Comparison of ENCODE assay signal across 1 cellular context in genomic region chr16:84618428-84619102, GRCh38.
A peak's percentile ranks its signal among the peaks of the same experiment; 100 is the strongest.
TF ChIP-seq lines count a peak whose summit lies in the region.

No MANE protein-coding gene starts in this region.

TF ChIP-seq in HEK293, 187 proteins besides CTCF, POLR2A, EP300 and RAD21 (continued from another document):
- TF ChIP-seq, protein P1, sequence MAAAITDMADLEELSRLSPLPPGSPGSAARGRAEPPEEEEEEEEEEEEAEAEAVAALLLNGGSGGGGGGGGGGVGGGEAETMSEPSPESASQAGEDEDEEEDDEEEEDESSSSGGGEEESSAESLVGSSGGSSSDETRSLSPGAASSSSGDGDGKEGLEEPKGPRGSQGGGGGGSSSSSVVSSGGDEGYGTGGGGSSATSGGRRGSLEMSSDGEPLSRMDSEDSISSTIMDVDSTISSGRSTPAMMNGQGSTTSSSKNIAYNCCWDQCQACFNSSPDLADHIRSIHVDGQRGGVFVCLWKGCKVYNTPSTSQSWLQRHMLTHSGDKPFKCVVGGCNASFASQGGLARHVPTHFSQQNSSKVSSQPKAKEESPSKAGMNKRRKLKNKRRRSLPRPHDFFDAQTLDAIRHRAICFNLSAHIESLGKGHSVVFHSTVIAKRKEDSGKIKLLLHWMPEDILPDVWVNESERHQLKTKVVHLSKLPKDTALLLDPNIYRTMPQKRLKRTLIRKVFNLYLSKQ (tag by site-specific recombination; IDR thresholded peaks at IDR 0.05; ENCODE audit: borderline replicate concordance), result no peak
- TF ChIP-seq ZFHX2 (tag by site-specific recombination; conservative IDR thresholded peaks at IDR 0.05) (peak; percentile 27; the same call in 1 of the 2 replicates), GLIS1 (tag by site-specific recombination; IDR thresholded peaks at IDR 0.05) (peak; percentile 90), ZNF561 (tag by site-specific recombination; IDR thresholded peaks at IDR 0.05; ENCODE audit: borderline replicate concordance) (0 out of 2 replicates have a peak, but pooled peaks have one; percentile 41), GLIS2 (tag by site-specific recombination; IDR thresholded peaks at IDR 0.05) (peak; percentile 42; the same call in 1 of the 2 replicates), ZBTB10 (tag by site-specific recombination; IDR thresholded peaks at IDR 0.05) (no peak), ZNF768 (tag by site-specific recombination; IDR thresholded peaks at IDR 0.05) (no peak), ZNF785 (tag by site-specific recombination; IDR thresholded peaks at IDR 0.05) (0 out of 2 replicates have a peak, but pooled peaks have one; percentile 17), ZXDB (tag by site-specific recombination; IDR thresholded peaks at IDR 0.05) (peak; percentile 61), ZNF121 (tag by site-specific recombination; IDR thresholded peaks at IDR 0.05) (no peak), ZNF660 (tag by site-specific recombination; IDR thresholded peaks at IDR 0.05) (0 out of 2 replicates have a peak, but pooled peaks have one; percentile 25), ZBTB21 (tag by site-specific recombination; IDR thresholded peaks at IDR 0.05) (peak; percentile 26; the same call in 1 of the 2 replicates), WT1 (tag by site-specific recombination; IDR thresholded peaks at IDR 0.05) (peak; percentile 83), ZNF398 (tag by site-specific recombination; IDR thresholded peaks at IDR 0.05) (peak; percentile 97), ZNF610 (tag by site-specific recombination; IDR thresholded peaks at IDR 0.05; ENCODE audit: borderline replicate concordance) (no peak), ZNF48 (tag by site-specific recombination; IDR thresholded peaks at IDR 0.05) (no peak), ZBTB17 (tag by site-specific recombination; IDR thresholded peaks at IDR 0.05) (peak; percentile 36), SP7 (tag by site-specific recombination; IDR thresholded peaks at IDR 0.05) (peak; percentile 48; the same call in 1 of the 2 replicates), ZFP69B (tag by site-specific recombination; IDR thresholded peaks at IDR 0.05) (0 out of 2 replicates have a peak, but pooled peaks have one; percentile 22), SCRT2 (tag by site-specific recombination; IDR thresholded peaks at IDR 0.05) (peak; percentile 44; the same call in 1 of the 2 replicates), ZNF24 (tag by site-specific recombination; IDR thresholded peaks at IDR 0.05) (peak; percentile 99), ZNF366 (tag by site-specific recombination; conservative IDR thresholded peaks at IDR 0.05) (peak; percentile 42), PRDM10 (tag by site-specific recombination; IDR thresholded peaks at IDR 0.05) (peak; percentile 92), ZIC2 (tag by site-specific recombination; IDR thresholded peaks at IDR 0.05) (peak; percentile 64), ATF2 (tag by site-specific recombination; IDR thresholded peaks at IDR 0.05; ENCODE audit: low read depth) (peak; percentile 80), EGR2 (tag by site-specific recombination; IDR thresholded peaks at IDR 0.05; ENCODE audit: low read depth) (peak; percentile 64), ZEB2 (tag by site-specific recombination; IDR thresholded peaks at IDR 0.05) (peak; percentile 38; the same call in 1 of the 2 replicates), ZNF132 (tag by site-specific recombination; IDR thresholded peaks at IDR 0.05; ENCODE audit: borderline replicate concordance) (no peak), ZNF629 (tag by site-specific recombination; IDR thresholded peaks at IDR 0.05) (peak; percentile 61; the same call in 1 of the 2 replicates)
- TF ChIP-seq, protein P2, sequence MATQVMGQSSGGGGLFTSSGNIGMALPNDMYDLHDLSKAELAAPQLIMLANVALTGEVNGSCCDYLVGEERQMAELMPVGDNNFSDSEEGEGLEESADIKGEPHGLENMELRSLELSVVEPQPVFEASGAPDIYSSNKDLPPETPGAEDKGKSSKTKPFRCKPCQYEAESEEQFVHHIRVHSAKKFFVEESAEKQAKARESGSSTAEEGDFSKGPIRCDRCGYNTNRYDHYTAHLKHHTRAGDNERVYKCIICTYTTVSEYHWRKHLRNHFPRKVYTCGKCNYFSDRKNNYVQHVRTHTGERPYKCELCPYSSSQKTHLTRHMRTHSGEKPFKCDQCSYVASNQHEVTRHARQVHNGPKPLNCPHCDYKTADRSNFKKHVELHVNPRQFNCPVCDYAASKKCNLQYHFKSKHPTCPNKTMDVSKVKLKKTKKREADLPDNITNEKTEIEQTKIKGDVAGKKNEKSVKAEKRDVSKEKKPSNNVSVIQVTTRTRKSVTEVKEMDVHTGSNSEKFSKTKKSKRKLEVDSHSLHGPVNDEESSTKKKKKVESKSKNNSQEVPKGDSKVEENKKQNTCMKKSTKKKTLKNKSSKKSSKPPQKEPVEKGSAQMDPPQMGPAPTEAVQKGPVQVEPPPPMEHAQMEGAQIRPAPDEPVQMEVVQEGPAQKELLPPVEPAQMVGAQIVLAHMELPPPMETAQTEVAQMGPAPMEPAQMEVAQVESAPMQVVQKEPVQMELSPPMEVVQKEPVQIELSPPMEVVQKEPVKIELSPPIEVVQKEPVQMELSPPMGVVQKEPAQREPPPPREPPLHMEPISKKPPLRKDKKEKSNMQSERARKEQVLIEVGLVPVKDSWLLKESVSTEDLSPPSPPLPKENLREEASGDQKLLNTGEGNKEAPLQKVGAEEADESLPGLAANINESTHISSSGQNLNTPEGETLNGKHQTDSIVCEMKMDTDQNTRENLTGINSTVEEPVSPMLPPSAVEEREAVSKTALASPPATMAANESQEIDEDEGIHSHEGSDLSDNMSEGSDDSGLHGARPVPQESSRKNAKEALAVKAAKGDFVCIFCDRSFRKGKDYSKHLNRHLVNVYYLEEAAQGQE (tag by site-specific recombination; IDR thresholded peaks at IDR 0.05), result no peak
- TF ChIP-seq, protein P3, sequence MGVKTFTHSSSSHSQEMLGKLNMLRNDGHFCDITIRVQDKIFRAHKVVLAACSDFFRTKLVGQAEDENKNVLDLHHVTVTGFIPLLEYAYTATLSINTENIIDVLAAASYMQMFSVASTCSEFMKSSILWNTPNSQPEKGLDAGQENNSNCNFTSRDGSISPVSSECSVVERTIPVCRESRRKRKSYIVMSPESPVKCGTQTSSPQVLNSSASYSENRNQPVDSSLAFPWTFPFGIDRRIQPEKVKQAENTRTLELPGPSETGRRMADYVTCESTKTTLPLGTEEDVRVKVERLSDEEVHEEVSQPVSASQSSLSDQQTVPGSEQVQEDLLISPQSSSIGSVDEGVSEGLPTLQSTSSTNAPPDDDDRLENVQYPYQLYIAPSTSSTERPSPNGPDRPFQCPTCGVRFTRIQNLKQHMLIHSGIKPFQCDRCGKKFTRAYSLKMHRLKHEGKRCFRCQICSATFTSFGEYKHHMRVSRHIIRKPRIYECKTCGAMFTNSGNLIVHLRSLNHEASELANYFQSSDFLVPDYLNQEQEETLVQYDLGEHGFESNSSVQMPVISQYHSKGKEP (tag by site-specific recombination; IDR thresholded peaks at IDR 0.05), result peak; percentile 78
- TF ChIP-seq, protein P4, sequence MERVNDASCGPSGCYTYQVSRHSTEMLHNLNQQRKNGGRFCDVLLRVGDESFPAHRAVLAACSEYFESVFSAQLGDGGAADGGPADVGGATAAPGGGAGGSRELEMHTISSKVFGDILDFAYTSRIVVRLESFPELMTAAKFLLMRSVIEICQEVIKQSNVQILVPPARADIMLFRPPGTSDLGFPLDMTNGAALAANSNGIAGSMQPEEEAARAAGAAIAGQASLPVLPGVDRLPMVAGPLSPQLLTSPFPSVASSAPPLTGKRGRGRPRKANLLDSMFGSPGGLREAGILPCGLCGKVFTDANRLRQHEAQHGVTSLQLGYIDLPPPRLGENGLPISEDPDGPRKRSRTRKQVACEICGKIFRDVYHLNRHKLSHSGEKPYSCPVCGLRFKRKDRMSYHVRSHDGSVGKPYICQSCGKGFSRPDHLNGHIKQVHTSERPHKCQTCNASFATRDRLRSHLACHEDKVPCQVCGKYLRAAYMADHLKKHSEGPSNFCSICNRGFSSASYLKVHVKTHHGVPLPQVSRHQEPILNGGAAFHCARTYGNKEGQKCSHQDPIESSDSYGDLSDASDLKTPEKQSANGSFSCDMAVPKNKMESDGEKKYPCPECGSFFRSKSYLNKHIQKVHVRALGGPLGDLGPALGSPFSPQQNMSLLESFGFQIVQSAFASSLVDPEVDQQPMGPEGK (tag by site-specific recombination; IDR thresholded peaks at IDR 0.05), result peak; percentile 92
- TF ChIP-seq, protein P5, sequence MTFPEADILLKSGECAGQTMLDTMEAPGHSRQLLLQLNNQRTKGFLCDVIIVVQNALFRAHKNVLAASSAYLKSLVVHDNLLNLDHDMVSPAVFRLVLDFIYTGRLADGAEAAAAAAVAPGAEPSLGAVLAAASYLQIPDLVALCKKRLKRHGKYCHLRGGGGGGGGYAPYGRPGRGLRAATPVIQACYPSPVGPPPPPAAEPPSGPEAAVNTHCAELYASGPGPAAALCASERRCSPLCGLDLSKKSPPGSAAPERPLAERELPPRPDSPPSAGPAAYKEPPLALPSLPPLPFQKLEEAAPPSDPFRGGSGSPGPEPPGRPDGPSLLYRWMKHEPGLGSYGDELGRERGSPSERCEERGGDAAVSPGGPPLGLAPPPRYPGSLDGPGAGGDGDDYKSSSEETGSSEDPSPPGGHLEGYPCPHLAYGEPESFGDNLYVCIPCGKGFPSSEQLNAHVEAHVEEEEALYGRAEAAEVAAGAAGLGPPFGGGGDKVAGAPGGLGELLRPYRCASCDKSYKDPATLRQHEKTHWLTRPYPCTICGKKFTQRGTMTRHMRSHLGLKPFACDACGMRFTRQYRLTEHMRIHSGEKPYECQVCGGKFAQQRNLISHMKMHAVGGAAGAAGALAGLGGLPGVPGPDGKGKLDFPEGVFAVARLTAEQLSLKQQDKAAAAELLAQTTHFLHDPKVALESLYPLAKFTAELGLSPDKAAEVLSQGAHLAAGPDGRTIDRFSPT (tag by site-specific recombination; IDR thresholded peaks at IDR 0.05), result peak; percentile 49; the same call in 1 of the 2 replicates
